Comparison of ENCODE assay signal across 20 cellular contexts in genomic region chr1:172431224-172431623, GRCh38. TPM values are rescaled to one million over a fixed set of nuclear protein-coding genes. Genes with fewer than 3 reads are reported as not detected.
DNase-seq lines count a peak whose midpoint lies in the region; ATAC-seq and TF ChIP-seq lines count a peak whose summit lies in the region.
"Had no signal": no experiment of that assay in that cellular context is flagged by ENCODE, and none has a peak within 500 bp of the region (broad histone marks: within the 10 kb centered on the region; RNA-seq: fewer than 3 reads in every experiment).

No MANE protein-coding gene starts in this region.

- no peak for ATAC-seq in activated T-cell treated with anti-CD3 and anti-CD28 coated beads, Interleukin-2, amount 50 U/mL, for 72 hours (replicated peaks in 1 of 2)
- no peak for ATAC-seq in PC-3

- intact Hi-C loops in PC-3 (cut with micrococcal nuclease) (no loop called here), thyroid gland (cut with DNase I) (no loop called here)

- TF ChIP-seq CTCF in PC-3 (conservative IDR thresholded peaks at IDR 0.05; ENCODE audit: low read depth, low read length) (no peak), neural progenitor cell (IDR thresholded peaks at IDR 0.05) (no peak), thyroid gland (IDR thresholded peaks at IDR 0.05) (no peak)

- BruUV-seq in PC-3 (replicated peaks; lab: Mats Ljungman, UMichigan) = no TSS peak

- H3K9me3 ChIP-seq in PC-3 (ENCODE audit: low read length) (no peaks in the 10 kb centered on the region), neural progenitor cell (ENCODE audit: low read depth) (no peaks in the 10 kb centered on the region), thyroid gland (no peaks in the 10 kb centered on the region)
- H3K9me3 ChIP-seq: colonic mucosa had no signal

- H3K27ac Mint-ChIP-seq in activated T-cell treated with anti-CD3 and anti-CD28 coated beads, Interleukin-2, amount 50 U/mL, for 72 hours = peak overlapping the region; percentile 21
- H3K27ac Mint-ChIP-seq in activated naive CD8-positive, alpha-beta T cell = peak overlapping the region; percentile 72
- H3K27ac Mint-ChIP-seq in neural progenitor cell = no peak overlapping the region
- H3K27ac Mint-ChIP-seq: brain had no signal

- H3F3A ChIP-seq in PC-3 (ENCODE audit: low read length, unreplicated experiment) (no peaks in the 10 kb centered on the region), neural progenitor cell (ENCODE audit: low read depth) (no peaks in the 10 kb centered on the region)

- H3K9me2 ChIP-seq in PC-3 (replicated peaks; ENCODE audit: low read length) = no peaks in the 10 kb centered on the region

- peak overlapping the region; percentile 17 to 42 for H3K4me3 Mint-ChIP-seq in activated T-cell treated with anti-CD3 and anti-CD28 coated beads, Interleukin-2, amount 50 U/mL, for 72 hours
- peak overlapping the region; percentile 54 for H3K4me3 Mint-ChIP-seq in activated naive CD8-positive, alpha-beta T cell
- H3K4me3 Mint-ChIP-seq in neural progenitor cell = no peak overlapping the region
- H3K4me3 Mint-ChIP-seq: brain had no signal

- H3K79me2 ChIP-seq in PC-3 (ENCODE audit: low read length) = no peaks in the 10 kb centered on the region
- peaks cover 4% of the 10 kb centered on the region for H3K79me2 ChIP-seq in neural progenitor cell (ENCODE audit: low read depth)

- WGBS in thyroid gland, 2 donors = 83 to 98% methylated on average over 1 of the region's 1 CpG

- POLR2A ChIA-PET in PC-3 (lab: Charles Lee; ENCODE audit: unreplicated experiment) = no interaction called here

- H3K36me3 Mint-ChIP-seq in activated T-cell treated with anti-CD3 and anti-CD28 coated beads, Interleukin-2, amount 50 U/mL, for 72 hours (ENCODE audit: insufficient read depth in 2 of 2) = peaks cover 0 to 6% of the 10 kb centered on the region in 2 donors
- peaks cover 3% of the 10 kb centered on the region for H3K36me3 Mint-ChIP-seq in activated naive CD8-positive, alpha-beta T cell
- H3K36me3 Mint-ChIP-seq in neural progenitor cell = peaks cover 16% of the 10 kb centered on the region

- H3K4me2 ChIP-seq in PC-3 (ENCODE audit: low read length) = peak overlapping the region; percentile 58; the same call in 1 of the 2 replicates
- peak overlapping the region; percentile 13 for H3K4me2 ChIP-seq in neural progenitor cell

- CTCF ChIA-PET in PC-3 (lab: Charles Lee) = interaction anchor here (0.7 to 1.4 kb wide), 3 partner anchors 13 to 429 kb away, joined by 3 to 7 read pairs (median 3); no protein-coding TSS in a partner anchor

- H2AFZ ChIP-seq in PC-3 (ENCODE audit: low read length) (no peak overlapping the region), neural progenitor cell (replicated peaks) (no peak overlapping the region)

- no peaks in the 10 kb centered on the region for H4K20me1 ChIP-seq in PC-3 (ENCODE audit: low read length)
- H4K20me1 ChIP-seq in neural progenitor cell (ENCODE audit: low read depth) = no peaks in the 10 kb centered on the region

- H3K4me3 ChIP-seq in PC-3 (ENCODE audit: low read length) (no peak overlapping the region), neural progenitor cell (no peak overlapping the region), thyroid gland (replicated peaks in 1 of 3) (no peak overlapping the region)
- H3K4me3 ChIP-seq: colonic mucosa had no signal

- peaks cover 42% of the 10 kb centered on the region for H3K4me1 Mint-ChIP-seq in activated T-cell treated with anti-CD3 and anti-CD28 coated beads, Interleukin-2, amount 50 U/mL, for 72 hours (ENCODE audit: low read depth)
- peaks cover 43% of the 10 kb centered on the region for H3K4me1 Mint-ChIP-seq in activated naive CD8-positive, alpha-beta T cell (ENCODE audit: low read depth)
- no peaks in the 10 kb centered on the region for H3K4me1 Mint-ChIP-seq in neural progenitor cell
- H3K4me1 Mint-ChIP-seq: brain had no signal

- H3K27ac ChIP-seq in PC-3 (ENCODE audit: low read length) = no peak overlapping the region
- H3K27ac ChIP-seq in neural progenitor cell = no peak overlapping the region
- H3K27ac ChIP-seq in thyroid gland = no peak overlapping the region

- H3K27me3 ChIP-seq in PC-3 (ENCODE audit: low read length) = no peaks in the 10 kb centered on the region
- H3K27me3 ChIP-seq in neural progenitor cell = no peaks in the 10 kb centered on the region
- no peaks in the 10 kb centered on the region for H3K27me3 ChIP-seq in thyroid gland
- H3K27me3 ChIP-seq: colonic mucosa had no signal

- no peaks in the 10 kb centered on the region for H3K27me3 Mint-ChIP-seq in activated T-cell treated with anti-CD3 and anti-CD28 coated beads, Interleukin-2, amount 50 U/mL, for 72 hours (ENCODE audit: low read depth)
- H3K27me3 Mint-ChIP-seq in activated naive CD8-positive, alpha-beta T cell = no peaks in the 10 kb centered on the region
- H3K27me3 Mint-ChIP-seq in neural progenitor cell (ENCODE audit: insufficient read depth, low read depth) = no peaks in the 10 kb centered on the region
- H3K27me3 Mint-ChIP-seq: brain had no signal

- no peak for TF ChIP-seq POLR2A in thyroid gland (IDR thresholded peaks at IDR 0.05)

- H3K4me1 ChIP-seq in PC-3 (ENCODE audit: insufficient read depth, low read length) (peaks cover 20% of the 10 kb centered on the region), neural progenitor cell (peaks cover 10% of the 10 kb centered on the region), thyroid gland (peaks cover 0 to 9% of the 10 kb centered on the region in 2 donors)
- H3K4me1 ChIP-seq: colonic mucosa had no signal

- H3K36me3 ChIP-seq in PC-3 (ENCODE audit: low read depth, low read length) (no peaks in the 10 kb centered on the region), neural progenitor cell (no peaks in the 10 kb centered on the region), thyroid gland (no peaks in the 10 kb centered on the region)
- H3K36me3 ChIP-seq: colonic mucosa had no signal

- no peak for DNase-seq in activated T-cell treated with anti-CD3 and anti-CD28 coated beads, Interleukin-2, amount 50 U/mL, for 72 hours
- DNase-seq in activated T-cell treated with anti-CD3 and anti-CD28 coated beads for 4 hours = no peak
- DNase-seq in PC-3 = no peak
- no peak for DNase-seq in neural progenitor cell (ENCODE audit: low spot score)
- DNase-seq in thyroid gland = no peak
- no peak for DNase-seq in NAMALWA (ENCODE audit: low spot score)
- no peak for DNase-seq in SKM-1 treated with dmso at 0.1 percent for 144 hours (lab: John Stamatoyannopoulos, UW; ENCODE audit: unreplicated experiment)
- DNase-seq: DND-41; KG1; NCI-H1048; NCI-H2081 treated with DMSO at 0.1 percent for 48 hours; NCI-H446 treated with DMSO at 0.1 percent for 48 hours; NK-92 treated with Interleukin-12 subunit alpha and Interleukin-12 subunit beta, amount 100 ng/mL, for 24 hours; stimulated activated CD8-positive, alpha-beta memory T cell treated with anti-CD3 and anti-CD28 coated beads, Interleukin-4, amount 100 ng/mL, for 48 hours; substantia nigra had no signal

- H3K9me3 Mint-ChIP-seq in activated T-cell treated with anti-CD3 and anti-CD28 coated beads, Interleukin-2, amount 50 U/mL, for 72 hours = peaks cover 0 to 3% of the 10 kb centered on the region in 2 donors
- H3K9me3 Mint-ChIP-seq in activated naive CD8-positive, alpha-beta T cell (ENCODE audit: low read depth) = no peaks in the 10 kb centered on the region
- H3K9me3 Mint-ChIP-seq in neural progenitor cell = peaks cover 26% of the 10 kb centered on the region

- no peak overlapping the region for H3K9ac ChIP-seq in PC-3 (ENCODE audit: low read length)
- no peak overlapping the region for H3K9ac ChIP-seq in neural progenitor cell

RNA-seq across cellular contexts. Expression of gene C1orf105, which starts 10.7 kb away (rescaled TPM):
- total RNA-seq in activated T-cell treated with anti-CD3 and anti-CD28 coated beads, Interleukin-2, amount 50 U/mL, for 72 hours = not detected
- total RNA-seq in PC-3 (2014; rRNA removed) = not detected in 2 replicates
- 0.34 TPM in 1 of 2 replicates, not detected in the other for total RNA-seq in neural progenitor cell (ENCODE audit: low replicate concordance)
- not detected for total RNA-seq in thyroid gland
- total RNA-seq: colonic mucosa, liver, omental fat pad had no signal

RNA-seq across cellular contexts. Expression of gene PIGC, which starts 12.6 kb away (rescaled TPM):
- 10 to 100 TPM; 31.4 to 32.7 TPM for total RNA-seq in activated T-cell treated with anti-CD3 and anti-CD28 coated beads, Interleukin-2, amount 50 U/mL, for 72 hours
- total RNA-seq in PC-3 (2014; rRNA removed) (57.5 and 70.5 TPM in 2 replicates), neural progenitor cell (ENCODE audit: low replicate concordance) (35.4 and 39.4 TPM in 2 replicates), thyroid gland (10 to 100 TPM; 19.4 to 23.4 (median 20.9) TPM)
